Comparison of ENCODE assay signal across 1 cellular context in the genomic region with DNA sequence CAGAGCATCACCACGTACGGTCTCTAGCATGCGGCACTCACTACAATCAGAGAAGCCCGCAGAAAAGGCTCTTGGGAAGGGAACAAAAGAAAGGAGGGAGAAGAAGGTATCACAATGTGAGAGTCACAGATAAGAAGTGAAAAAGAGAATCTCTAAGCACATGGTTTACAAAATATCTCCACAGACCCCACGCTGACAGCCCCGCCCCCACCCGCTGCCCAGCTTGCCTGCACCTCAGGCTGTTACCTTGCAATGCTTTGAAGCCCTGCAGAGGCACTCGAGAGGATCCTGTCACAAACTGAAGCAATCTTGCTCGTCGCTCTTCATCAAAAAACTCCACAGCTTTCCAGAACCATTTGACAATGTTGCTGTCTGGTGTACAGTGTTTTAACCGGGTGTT.
TF ChIP-seq lines count a peak whose summit lies in the region.

No MANE protein-coding gene starts in this region.

TF ChIP-seq in GM23338, 12 proteins besides CTCF, POLR2A, EP300 and RAD21 (continued from another document):
- TF ChIP-seq, protein P1, sequence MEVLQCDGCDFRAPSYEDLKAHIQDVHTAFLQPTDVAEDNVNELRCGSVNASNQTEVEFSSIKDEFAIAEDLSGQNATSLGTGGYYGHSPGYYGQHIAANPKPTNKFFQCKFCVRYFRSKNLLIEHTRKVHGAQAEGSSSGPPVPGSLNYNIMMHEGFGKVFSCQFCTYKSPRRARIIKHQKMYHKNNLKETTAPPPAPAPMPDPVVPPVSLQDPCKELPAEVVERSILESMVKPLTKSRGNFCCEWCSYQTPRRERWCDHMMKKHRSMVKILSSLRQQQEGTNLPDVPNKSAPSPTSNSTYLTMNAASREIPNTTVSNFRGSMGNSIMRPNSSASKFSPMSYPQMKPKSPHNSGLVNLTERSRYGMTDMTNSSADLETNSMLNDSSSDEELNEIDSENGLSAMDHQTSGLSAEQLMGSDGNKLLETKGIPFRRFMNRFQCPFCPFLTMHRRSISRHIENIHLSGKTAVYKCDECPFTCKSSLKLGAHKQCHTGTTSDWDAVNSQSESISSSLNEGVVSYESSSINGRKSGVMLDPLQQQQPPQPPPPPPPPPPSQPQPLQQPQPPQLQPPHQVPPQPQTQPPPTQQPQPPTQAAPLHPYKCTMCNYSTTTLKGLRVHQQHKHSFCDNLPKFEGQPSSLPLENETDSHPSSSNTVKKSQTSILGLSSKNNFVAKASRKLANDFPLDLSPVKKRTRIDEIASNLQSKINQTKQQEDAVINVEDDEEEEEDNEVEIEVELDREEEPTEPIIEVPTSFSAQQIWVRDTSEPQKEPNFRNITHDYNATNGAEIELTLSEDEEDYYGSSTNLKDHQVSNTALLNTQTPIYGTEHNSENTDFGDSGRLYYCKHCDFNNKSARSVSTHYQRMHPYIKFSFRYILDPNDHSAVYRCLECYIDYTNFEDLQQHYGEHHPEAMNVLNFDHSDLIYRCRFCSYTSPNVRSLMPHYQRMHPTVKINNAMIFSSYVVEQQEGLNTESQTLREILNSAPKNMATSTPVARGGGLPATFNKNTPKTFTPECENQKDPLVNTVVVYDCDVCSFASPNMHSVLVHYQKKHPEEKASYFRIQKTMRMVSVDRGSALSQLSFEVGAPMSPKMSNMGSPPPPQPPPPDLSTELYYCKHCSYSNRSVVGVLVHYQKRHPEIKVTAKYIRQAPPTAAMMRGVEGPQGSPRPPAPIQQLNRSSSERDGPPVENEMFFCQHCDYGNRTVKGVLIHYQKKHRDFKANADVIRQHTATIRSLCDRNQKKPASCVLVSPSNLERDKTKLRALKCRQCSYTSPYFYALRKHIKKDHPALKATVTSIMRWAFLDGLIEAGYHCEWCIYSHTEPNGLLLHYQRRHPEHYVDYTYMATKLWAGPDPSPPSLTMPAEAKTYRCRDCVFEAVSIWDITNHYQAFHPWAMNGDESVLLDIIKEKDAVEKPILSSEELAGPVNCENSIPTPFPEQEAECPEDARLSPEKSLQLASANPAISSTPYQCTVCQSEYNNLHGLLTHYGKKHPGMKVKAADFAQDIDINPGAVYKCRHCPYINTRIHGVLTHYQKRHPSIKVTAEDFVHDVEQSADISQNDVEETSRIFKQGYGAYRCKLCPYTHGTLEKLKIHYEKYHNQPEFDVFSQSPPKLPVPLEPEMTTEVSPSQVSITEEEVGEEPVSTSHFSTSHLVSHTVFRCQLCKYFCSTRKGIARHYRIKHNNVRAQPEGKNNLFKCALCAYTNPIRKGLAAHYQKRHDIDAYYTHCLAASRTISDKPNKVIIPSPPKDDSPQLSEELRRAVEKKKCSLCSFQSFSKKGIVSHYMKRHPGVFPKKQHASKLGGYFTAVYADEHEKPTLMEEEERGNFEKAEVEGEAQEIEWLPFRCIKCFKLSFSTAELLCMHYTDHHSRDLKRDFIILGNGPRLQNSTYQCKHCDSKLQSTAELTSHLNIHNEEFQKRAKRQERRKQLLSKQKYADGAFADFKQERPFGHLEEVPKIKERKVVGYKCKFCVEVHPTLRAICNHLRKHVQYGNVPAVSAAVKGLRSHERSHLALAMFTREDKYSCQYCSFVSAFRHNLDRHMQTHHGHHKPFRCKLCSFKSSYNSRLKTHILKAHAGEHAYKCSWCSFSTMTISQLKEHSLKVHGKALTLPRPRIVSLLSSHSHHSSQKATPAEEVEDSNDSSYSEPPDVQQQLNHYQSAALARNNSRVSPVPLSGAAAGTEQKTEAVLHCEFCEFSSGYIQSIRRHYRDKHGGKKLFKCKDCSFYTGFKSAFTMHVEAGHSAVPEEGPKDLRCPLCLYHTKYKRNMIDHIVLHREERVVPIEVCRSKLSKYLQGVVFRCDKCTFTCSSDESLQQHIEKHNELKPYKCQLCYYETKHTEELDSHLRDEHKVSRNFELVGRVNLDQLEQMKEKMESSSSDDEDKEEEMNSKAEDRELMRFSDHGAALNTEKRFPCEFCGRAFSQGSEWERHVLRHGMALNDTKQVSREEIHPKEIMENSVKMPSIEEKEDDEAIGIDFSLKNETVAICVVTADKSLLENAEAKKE (CRISPR knock-in tag; IDR thresholded peaks at IDR 0.05), result no peak
- TF ChIP-seq, protein P2, sequence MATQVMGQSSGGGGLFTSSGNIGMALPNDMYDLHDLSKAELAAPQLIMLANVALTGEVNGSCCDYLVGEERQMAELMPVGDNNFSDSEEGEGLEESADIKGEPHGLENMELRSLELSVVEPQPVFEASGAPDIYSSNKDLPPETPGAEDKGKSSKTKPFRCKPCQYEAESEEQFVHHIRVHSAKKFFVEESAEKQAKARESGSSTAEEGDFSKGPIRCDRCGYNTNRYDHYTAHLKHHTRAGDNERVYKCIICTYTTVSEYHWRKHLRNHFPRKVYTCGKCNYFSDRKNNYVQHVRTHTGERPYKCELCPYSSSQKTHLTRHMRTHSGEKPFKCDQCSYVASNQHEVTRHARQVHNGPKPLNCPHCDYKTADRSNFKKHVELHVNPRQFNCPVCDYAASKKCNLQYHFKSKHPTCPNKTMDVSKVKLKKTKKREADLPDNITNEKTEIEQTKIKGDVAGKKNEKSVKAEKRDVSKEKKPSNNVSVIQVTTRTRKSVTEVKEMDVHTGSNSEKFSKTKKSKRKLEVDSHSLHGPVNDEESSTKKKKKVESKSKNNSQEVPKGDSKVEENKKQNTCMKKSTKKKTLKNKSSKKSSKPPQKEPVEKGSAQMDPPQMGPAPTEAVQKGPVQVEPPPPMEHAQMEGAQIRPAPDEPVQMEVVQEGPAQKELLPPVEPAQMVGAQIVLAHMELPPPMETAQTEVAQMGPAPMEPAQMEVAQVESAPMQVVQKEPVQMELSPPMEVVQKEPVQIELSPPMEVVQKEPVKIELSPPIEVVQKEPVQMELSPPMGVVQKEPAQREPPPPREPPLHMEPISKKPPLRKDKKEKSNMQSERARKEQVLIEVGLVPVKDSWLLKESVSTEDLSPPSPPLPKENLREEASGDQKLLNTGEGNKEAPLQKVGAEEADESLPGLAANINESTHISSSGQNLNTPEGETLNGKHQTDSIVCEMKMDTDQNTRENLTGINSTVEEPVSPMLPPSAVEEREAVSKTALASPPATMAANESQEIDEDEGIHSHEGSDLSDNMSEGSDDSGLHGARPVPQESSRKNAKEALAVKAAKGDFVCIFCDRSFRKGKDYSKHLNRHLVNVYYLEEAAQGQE (IDR thresholded peaks at IDR 0.05; ENCODE audit: unreplicated experiment), result no peak
- TF ChIP-seq NANOG (IDR thresholded peaks at IDR 0.05; ENCODE audit: borderline replicate concordance) (no peak), JUNB (IDR thresholded peaks at IDR 0.05; ENCODE audit: unreplicated experiment) (no peak), CREB1 (CRISPR knock-in tag; IDR thresholded peaks at IDR 0.05; ENCODE audit: low read depth) (no peak), POLR2AphosphoS5 (IDR thresholded peaks at IDR 0.05; ENCODE audit: low read depth) (no peak), ZNF331 (CRISPR knock-in tag; IDR thresholded peaks at IDR 0.05; ENCODE audit: low read depth) (no peak)
TF ChIP-seq in GM23338: peak in this region for 0.
